ENCODE assay signal across 11 cellular contexts in genomic region chr22:29798318-29798717, GRCh38.
DNase-seq lines count a peak whose midpoint lies in the region; ATAC-seq and TF ChIP-seq lines count a peak whose summit lies in the region.
"Had no signal": no experiment of that assay in that cellular context is flagged by ENCODE, and none has a peak within 500 bp of the region (broad histone marks: within the 10 kb centered on the region; RNA-seq: fewer than 3 reads in every experiment).

No MANE protein-coding gene starts in this region.

- no peaks in the 10 kb centered on the region for H3K9me3 Mint-ChIP-seq in T-helper 2 cell treated with Interferon-gamma antibody and Interleukin-4, amounts not matched to agents 5 μg/mL and 100 μg/mL, for 36 hours
- H3K9me3 Mint-ChIP-seq in stimulated activated naive CD8-positive, alpha-beta T cell treated with anti-CD3 and anti-CD28 coated beads, Interleukin-15, amount 100 ng/mL, for 72 hours = no peaks in the 10 kb centered on the region

- TF ChIP-seq CTCF in NB4 (IDR thresholded peaks at IDR 0.05; ENCODE audit: low read depth, low read length) (no peak), fibroblast of mammary gland (conservative IDR thresholded peaks at IDR 0.05; ENCODE audit: control insufficient read depth, insufficient read depth, low read depth, low read length) (no peak)

- no peak for ATAC-seq in stimulated activated naive CD8-positive, alpha-beta T cell treated with anti-CD3 and anti-CD28 coated beads, Interleukin-15, amount 100 ng/mL, for 72 hours
- no peak for ATAC-seq in GM19467 (IDR thresholded peaks at IDR 0.05; ENCODE audit: unreplicated experiment)
- no peak for ATAC-seq in HG03159 (IDR thresholded peaks at IDR 0.05; ENCODE audit: unreplicated experiment)

- no peak overlapping the region for H3K4me3 Mint-ChIP-seq in T-helper 2 cell treated with Interferon-gamma antibody and Interleukin-4, amounts not matched to agents 5 μg/mL and 100 μg/mL, for 36 hours
- H3K4me3 Mint-ChIP-seq in stimulated activated naive CD8-positive, alpha-beta T cell treated with anti-CD3 and anti-CD28 coated beads, Interleukin-15, amount 100 ng/mL, for 72 hours = no peak overlapping the region
- H3K4me3 Mint-ChIP-seq: activated naive CD8-positive, alpha-beta T cell had no signal

- peak overlapping the region; percentile 43 for H3K27ac Mint-ChIP-seq in T-helper 2 cell treated with Interferon-gamma antibody and Interleukin-4, amounts not matched to agents 5 μg/mL and 100 μg/mL, for 36 hours
- peak overlapping the region; percentile 48 to 75 for H3K27ac Mint-ChIP-seq in stimulated activated naive CD8-positive, alpha-beta T cell treated with anti-CD3 and anti-CD28 coated beads, Interleukin-15, amount 100 ng/mL, for 72 hours

- TF ChIP-seq POLR2A in NB4 (IDR thresholded peaks at IDR 0.05; ENCODE audit: extremely low read depth, insufficient read length) = no peak

- peaks cover 12% of the 10 kb centered on the region for H3K4me1 Mint-ChIP-seq in T-helper 2 cell treated with Interferon-gamma antibody and Interleukin-4, amounts not matched to agents 5 μg/mL and 100 μg/mL, for 36 hours (ENCODE audit: low read depth)
- H3K4me1 Mint-ChIP-seq in stimulated activated naive CD8-positive, alpha-beta T cell treated with anti-CD3 and anti-CD28 coated beads, Interleukin-15, amount 100 ng/mL, for 72 hours = peaks cover 18% of the 10 kb centered on the region

- H3K36me3 Mint-ChIP-seq in T-helper 2 cell treated with Interferon-gamma antibody and Interleukin-4, amounts not matched to agents 5 μg/mL and 100 μg/mL, for 36 hours (ENCODE audit: low read depth) = peaks cover 39% of the 10 kb centered on the region

- no peaks in the 10 kb centered on the region for H3K27me3 Mint-ChIP-seq in T-helper 2 cell treated with Interferon-gamma antibody and Interleukin-4, amounts not matched to agents 5 μg/mL and 100 μg/mL, for 36 hours (ENCODE audit: low read depth)
- H3K27me3 Mint-ChIP-seq in stimulated activated naive CD8-positive, alpha-beta T cell treated with anti-CD3 and anti-CD28 coated beads, Interleukin-15, amount 100 ng/mL, for 72 hours = no peaks in the 10 kb centered on the region
- H3K27me3 Mint-ChIP-seq: activated naive CD8-positive, alpha-beta T cell had no signal

- H3K4me3 ChIP-seq in NB4 (ENCODE audit: low read depth, low read length) (no peak overlapping the region), fibroblast of mammary gland (ENCODE audit: control insufficient read depth, low read depth, low read length) (no peak overlapping the region)
- H3K4me3 ChIP-seq: gastroesophageal sphincter had no signal

- no peak for DNase-seq in T-helper 2 cell treated with Interferon-gamma antibody and Interleukin-4, amounts not matched to agents 5 μg/mL and 100 μg/mL, for 36 hours (ENCODE audit: low spot score)
- DNase-seq in T-helper 2 cell (no peak), NB4 (ENCODE audit: low read depth) (peak; percentile 92), fibroblast of mammary gland (ENCODE audit: low read depth) (peak; percentile 42), NCI-H345 treated with DMSO at 0.1 percent for 48 hours (lab: John Stamatoyannopoulos, UW; ENCODE audit: unreplicated experiment) (no peak)
- no peak for DNase-seq in stimulated activated naive CD8-positive, alpha-beta T cell treated with anti-CD3 and anti-CD28 coated beads, Interleukin-15, amount 100 ng/mL, for 72 hours
- DNase-seq: NCI-H1694 had no signal

Comparison
In these comparisons a context has a peak if more than half of its experiments do, and no peak if none do; other contexts are left out.
1. DNase-seq: peak in NB4 (single experiment) and fibroblast of mammary gland (single experiment); none in T-helper 2 cell treated with Interferon-gamma antibody and Interleukin-4, amounts not matched to agents 5 μg/mL and 100 μg/mL, for 36 hours (single experiment), T-helper 2 cell (0 of 5), stimulated activated naive CD8-positive, alpha-beta T cell treated with anti-CD3 and anti-CD28 coated beads, Interleukin-15, amount 100 ng/mL, for 72 hours (0 of 2) and NCI-H345 treated with DMSO at 0.1 percent for 48 hours (single experiment).